Comparison of ENCODE assay signal across 40 cellular contexts in the genomic region with DNA sequence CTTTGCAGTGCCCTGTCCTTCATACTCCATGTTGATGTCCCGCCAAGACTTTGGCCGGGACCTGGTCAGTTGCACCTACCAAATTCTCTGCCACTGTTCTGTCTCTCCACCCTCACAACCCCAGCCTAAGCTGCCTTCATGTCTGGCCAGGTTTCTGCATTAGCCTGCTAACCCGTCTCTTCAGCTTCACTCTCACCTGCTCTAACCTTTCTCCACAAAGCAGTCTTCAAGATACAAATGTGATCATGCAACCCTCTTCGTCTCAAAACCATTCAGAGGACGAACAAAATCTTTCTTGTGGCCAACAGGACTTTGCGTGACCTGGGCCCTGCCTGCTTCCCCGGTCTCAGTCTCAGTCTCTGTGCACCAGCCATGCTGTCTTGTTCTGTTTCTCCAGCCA.
"Had no signal": no experiment of that assay in that cellular context is flagged by ENCODE, and none has a peak within 500 bp of the region (broad histone marks: within the 10 kb centered on the region; RNA-seq: fewer than 3 reads in every experiment).

No MANE protein-coding gene starts in this region.

- H3K4me1 ChIP-seq: adrenal gland, body of pancreas, breast epithelium had no signal

- ATAC-seq: activated CD4-positive, alpha-beta T cell treated with anti-CD3 and anti-CD28 coated beads for 36 hours; activated CD4-positive, CD25-positive, alpha-beta regulatory T cell treated with anti-CD3 and anti-CD28 coated beads, Interleukin-2, amount 50 U/mL, for 24 hours; activated CD8-positive, alpha-beta memory T cell treated with anti-CD3 and anti-CD28 coated beads, Interleukin-2, amount 10 ng/mL, durations not matched to agents 7 days and 5 days; activated CD8-positive, alpha-beta T cell treated with anti-CD3 and anti-CD28 coated beads, Interleukin-2, amount 10 ng/mL, durations not matched to agents 7 days and 5 days; activated naive CD4-positive, alpha-beta T cell treated with anti-CD3 and anti-CD28 coated beads, Interleukin-2, amount 50 U/mL, for 72 hours; body of pancreas had no signal

- DNase-seq: activated CD4-positive, alpha-beta memory T cell treated with anti-CD3 and anti-CD28 coated beads, Interleukin-2, amount 10 ng/mL, durations not matched to agents 7 days and 5 days; activated CD4-positive, alpha-beta T cell treated with anti-CD3 and anti-CD28 coated beads for 1 hour; activated CD4-positive, alpha-beta T cell treated with anti-CD3 and anti-CD28 coated beads for 36 hours; activated CD4-positive, alpha-beta T cell treated with anti-CD3 and anti-CD28 coated beads for 48 hours; activated CD4-positive, alpha-beta T cell treated with anti-CD3 and anti-CD28 coated beads, Interleukin-2, amount 10 ng/mL, durations not matched to agents 7 days and 5 days; activated CD4-positive, alpha-beta T cell treated with anti-CD3 and anti-CD28 coated beads, Interleukin-2, amount 50 U/mL, for 48 hours; activated CD4-positive, CD25-positive, alpha-beta regulatory T cell; activated CD8-positive, alpha-beta memory T cell treated with anti-CD3 and anti-CD28 coated beads for 24 hours; activated CD8-positive, alpha-beta memory T cell treated with anti-CD3 and anti-CD28 coated beads, Interleukin-2, amount 10 ng/mL, durations not matched to agents 7 days and 5 days; activated CD8-positive, alpha-beta memory T cell treated with anti-CD3 and anti-CD28 coated beads, Interleukin-2, amount 50 U/mL, for 48 hours; activated CD8-positive, alpha-beta T cell treated with anti-CD3 and anti-CD28 coated beads, Interleukin-2, amount 10 ng/mL, durations not matched to agents 7 days and 5 days; activated effector memory CD4-positive, alpha-beta T cell treated with Interleukin-2 at 50 U/mL for 16 hours; activated gamma-delta T cell; activated naive CD4-positive, alpha-beta T cell treated with anti-CD3 and anti-CD28 coated beads, Interleukin-2, amount 50 U/mL, for 16 hours; activated naive CD4-positive, alpha-beta T cell treated with Interleukin-2 at 50 U/mL for 16 hours; activated naive CD8-positive, alpha-beta T cell treated with anti-CD3 and anti-CD28 coated beads for 36 hours; activated T-cell treated with anti-CD3 and anti-CD28 coated beads, Interleukin-2, amount 50 U/mL, for 24 hours; activated T-cell treated with anti-CD3 and anti-CD28 coated beads, Interleukin-2, amount 50 U/mL, for 48 hours; amniotic stem cell; aorta; body of pancreas; brain microvascular endothelial cell; caudate nucleus; cerebellar nuclear complex; SW 1271; T-helper 1 cell; T-helper 2 cell; T-helper 9 cell had no signal

- H3K4me3 Mint-ChIP-seq: activated CD4-positive, alpha-beta memory T cell treated with anti-CD3 and anti-CD28 coated beads, Interleukin-2, amount 10 ng/mL, durations not matched to agents 7 days and 5 days; activated CD4-positive, alpha-beta T cell treated with anti-CD3 and anti-CD28 coated beads for 36 hours; activated CD4-positive, alpha-beta T cell treated with anti-CD3 and anti-CD28 coated beads, Interleukin-2, amount 10 ng/mL, durations not matched to agents 7 days and 5 days; activated CD8-positive, alpha-beta memory T cell treated with anti-CD3 and anti-CD28 coated beads, Interleukin-2, amount 10 ng/mL, durations not matched to agents 7 days and 5 days; activated CD8-positive, alpha-beta T cell treated with anti-CD3 and anti-CD28 coated beads, Interleukin-2, amount 10 ng/mL, durations not matched to agents 7 days and 5 days; activated naive CD8-positive, alpha-beta T cell treated with anti-CD3 and anti-CD28 coated beads for 36 hours; activated T-cell treated with anti-CD3 and anti-CD28 coated beads, Interleukin-2, amount 50 U/mL, for 24 hours; central memory CD8-positive, alpha-beta T cell; T-helper 1 cell treated with Interleukin-12 subunit alpha and Interleukin-12 subunit beta and Interleukin-4 antibody, amounts not matched to agents 30 μg/mL and 1 μg/mL, for 36 hours; T-helper 2 cell treated with Interferon-gamma antibody and Interleukin-4, amounts not matched to agents 5 μg/mL and 100 μg/mL, for 36 hours had no signal

- H3K9me3 ChIP-seq: adrenal gland, body of pancreas had no signal

- H3K27ac Mint-ChIP-seq: activated CD4-positive, alpha-beta memory T cell treated with anti-CD3 and anti-CD28 coated beads, Interleukin-2, amount 10 ng/mL, durations not matched to agents 7 days and 5 days; activated CD4-positive, alpha-beta T cell treated with anti-CD3 and anti-CD28 coated beads for 36 hours; activated CD4-positive, alpha-beta T cell treated with anti-CD3 and anti-CD28 coated beads, Interleukin-2, amount 10 ng/mL, durations not matched to agents 7 days and 5 days; activated CD8-positive, alpha-beta memory T cell treated with anti-CD3 and anti-CD28 coated beads, Interleukin-2, amount 10 ng/mL, durations not matched to agents 7 days and 5 days; activated CD8-positive, alpha-beta T cell treated with anti-CD3 and anti-CD28 coated beads, Interleukin-2, amount 10 ng/mL, durations not matched to agents 7 days and 5 days; activated naive CD4-positive, alpha-beta T cell treated with anti-CD3 and anti-CD28 coated beads, Interleukin-2, amount 50 U/mL, for 72 hours; activated naive CD8-positive, alpha-beta T cell treated with anti-CD3 and anti-CD28 coated beads for 36 hours; activated T-cell treated with anti-CD3 and anti-CD28 coated beads, Interleukin-2, amount 50 U/mL, for 24 hours; activated T-helper 2 cell treated with anti-CD3 and anti-CD28 coated beads, Interferon-gamma antibody, Interleukin-2, Interleukin-4, amounts not matched to agents 10 μg/mL and 5 μg/mL and 100 μg/mL, durations not matched to agents 14 hours and 24 hours and 36 hours; T-helper 1 cell treated with Interleukin-12 subunit alpha and Interleukin-12 subunit beta and Interleukin-4 antibody, amounts not matched to agents 30 μg/mL and 1 μg/mL, for 36 hours; T-helper 2 cell treated with Interferon-gamma antibody and Interleukin-4, amounts not matched to agents 5 μg/mL and 100 μg/mL, for 36 hours had no signal

- H3K36me3 Mint-ChIP-seq: activated CD8-positive, alpha-beta memory T cell treated with anti-CD3 and anti-CD28 coated beads, Interleukin-2, amount 10 ng/mL, durations not matched to agents 7 days and 5 days had no signal

- H3K4me3 ChIP-seq: adrenal gland, body of pancreas, breast epithelium, cardiac muscle cell had no signal

- H3K4me1 Mint-ChIP-seq: central memory CD8-positive, alpha-beta T cell had no signal

- H3K27ac ChIP-seq: adrenal gland, body of pancreas, brain microvascular endothelial cell, breast epithelium, cardiac muscle cell, VCaP had no signal

- H3K36me3 ChIP-seq: adrenal gland, brain microvascular endothelial cell, breast epithelium, cardiac muscle cell had no signal

- FAIRE-seq: astrocyte, TTC549 had no signal

- H3K27me3 ChIP-seq: adrenal gland, body of pancreas, brain microvascular endothelial cell, cardiac muscle cell had no signal
